9 cellular contexts compared by ENCODE assay signal in the genomic region with DNA sequence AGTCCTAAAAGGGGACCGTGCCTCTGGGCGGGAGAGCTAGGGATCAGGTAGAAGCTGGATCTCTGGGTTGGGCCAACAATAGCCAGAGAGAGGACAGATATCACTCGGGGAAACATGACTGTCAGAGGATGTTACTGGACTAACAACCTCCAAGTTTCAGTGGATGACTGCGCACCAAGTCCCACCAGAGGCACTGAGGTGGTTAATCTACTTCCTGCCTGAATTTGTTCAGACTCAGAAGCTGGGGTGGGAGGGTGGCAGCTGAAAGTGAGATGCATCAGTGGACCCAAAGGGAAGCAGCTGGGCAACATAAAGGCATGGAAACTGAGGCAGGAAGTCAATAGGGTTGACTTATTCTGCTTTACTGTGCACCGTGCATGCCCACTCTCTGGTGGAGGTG.
DNase-seq lines count a peak whose midpoint lies in the region; ATAC-seq lines count a peak whose summit lies in the region.
"Had no signal": no experiment of that assay in that cellular context is flagged by ENCODE, and none has a peak within 500 bp of the region (broad histone marks: within the 10 kb centered on the region; RNA-seq: fewer than 3 reads in every experiment).

No MANE protein-coding gene starts in this region.

- H3K27ac Mint-ChIP-seq in naive thymus-derived CD8-positive, alpha-beta T cell, result peak overlapping the region in 2 of 10 donors; percentile 37 to 70

- H3K9me3 Mint-ChIP-seq in naive thymus-derived CD8-positive, alpha-beta T cell, result no peaks in the 10 kb centered on the region

- H3K36me3 Mint-ChIP-seq in naive thymus-derived CD8-positive, alpha-beta T cell, result no peaks in the 10 kb centered on the region

- H3K4me3 Mint-ChIP-seq in naive thymus-derived CD8-positive, alpha-beta T cell, result peak overlapping the region; percentile 9 to 72 (median 46)

- peak; percentile 58 for ATAC-seq in GM18517 (IDR thresholded peaks at IDR 0.05; ENCODE audit: unreplicated experiment)
- ATAC-seq in GM21528 (IDR thresholded peaks at IDR 0.05; ENCODE audit: low FRiP score, unreplicated experiment), result peak; percentile 56
- peak; percentile 78 for ATAC-seq in HG03571 (IDR thresholded peaks at IDR 0.05; ENCODE audit: unreplicated experiment)
- ATAC-seq in naive thymus-derived CD8-positive, alpha-beta T cell, result peak; percentile 47 to 58
- no peak for ATAC-seq in GM18498 (IDR thresholded peaks at IDR 0.05; ENCODE audit: unreplicated experiment)

- POLR2A ChIA-PET in naive thymus-derived CD8-positive, alpha-beta T cell (lab: Charles Lee), result interaction anchor here (1.2 kb wide), 1 partner anchor 130 kb away, joined by 3 read pairs; a partner anchor contains a TSS

- peaks cover 0 to 1% (median 0%) of the 10 kb centered on the region in 5 donors for H3K27me3 Mint-ChIP-seq in naive thymus-derived CD8-positive, alpha-beta T cell

- intact Hi-C loops in cardiac septum (cut with DNase I), result no loop called here

- DNase-seq in naive thymus-derived CD8-positive, alpha-beta T cell, result no peak
- DNase-seq in cardiac septum (ENCODE audit: low spot score), result no peak
- no peak for DNase-seq in mucosa of gallbladder (ENCODE audit: low spot score)
- DNase-seq in anterior cingulate cortex (lab: John Stamatoyannopoulos, UW), result no peak
- DNase-seq: DMS 273 treated with DMSO at 0.1 percent for 48 hours had no signal

- peaks cover 23 to 40% (median 32%) of the 10 kb centered on the region in 4 donors for H3K4me1 Mint-ChIP-seq in naive thymus-derived CD8-positive, alpha-beta T cell
